7 cellular contexts compared by ENCODE assay signal in the genomic region with DNA sequence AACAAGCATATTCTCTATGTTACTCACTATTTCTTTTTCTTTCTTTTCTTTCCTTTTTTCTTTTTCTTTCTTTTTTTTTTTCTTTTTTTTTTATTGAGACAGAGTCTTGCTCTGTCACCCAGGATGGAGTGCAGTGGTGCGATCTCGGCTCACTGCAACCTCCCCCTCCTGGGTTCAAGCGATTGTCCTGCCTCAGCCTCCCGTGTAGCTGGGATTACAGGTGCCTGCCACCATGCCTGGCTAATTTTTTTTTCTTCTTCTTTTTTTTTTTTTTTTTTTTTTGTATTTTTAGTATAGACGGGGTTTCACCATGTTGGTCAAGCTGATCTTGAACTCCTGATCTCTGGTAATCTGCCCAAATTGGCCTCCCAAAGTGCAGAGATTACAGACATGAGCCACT. TPM values are rescaled to one million over a fixed set of nuclear protein-coding genes. Genes with fewer than 3 reads are reported as not detected.
DNase-seq lines count a peak whose midpoint lies in the region; ATAC-seq and TF ChIP-seq lines count a peak whose summit lies in the region.
"Not testable (repeated sequence)": the region's sequence is repeated elsewhere in the genome, so short reads cannot be mapped to it uniquely, and the experiment has no call there.

No MANE protein-coding gene starts in this region.

- not testable (repeated sequence) for H3K9me3 ChIP-seq in HEK293 (ENCODE audit: control insufficient read depth, insufficient read depth, low read depth, low read length)

- not testable (repeated sequence) for H3K9me3 Mint-ChIP-seq in activated B cell treated with CpG ODN at 0.5 μM for 24 hours; mesothelial cell of epicardium; natural killer cell treated with Interleukin-12 subunit alpha and Interleukin-12 subunit beta and Interleukin-15 and Interleukin-18, amount 100 ng/mL, for 72 hours; nephron progenitor cell; stimulated activated memory B cell treated with anti-CD40 and anti-IgM and Interleukin-4, amounts not matched to agents 10 μg/mL and 1 μg/mL and 100 μg/mL, for 72 hours

- TF ChIP-seq CTCF in HEK293 (tag by site-specific recombination; IDR thresholded peaks at IDR 0.05); activated B cell treated with CpG ODN at 0.5 μM for 24 hours (IDR thresholded peaks at IDR 0.05); mesothelial cell of epicardium (IDR thresholded peaks at IDR 0.05; ENCODE audit: unreplicated experiment); nephron progenitor cell (IDR thresholded peaks at IDR 0.05): not testable (repeated sequence)

- H3K4me3 ChIP-seq in HEK293 (ENCODE audit: low read depth, low read length) = not testable (repeated sequence)

- peaks cover 69% of the 10 kb centered on the region for H3K4me1 Mint-ChIP-seq in activated B cell treated with CpG ODN at 0.5 μM for 24 hours
- H3K4me1 Mint-ChIP-seq in mesothelial cell of epicardium = peaks cover 53% of the 10 kb centered on the region
- peaks cover 6 to 21% of the 10 kb centered on the region in 2 donors for H3K4me1 Mint-ChIP-seq in natural killer cell treated with Interleukin-12 subunit alpha and Interleukin-12 subunit beta and Interleukin-15 and Interleukin-18, amount 100 ng/mL, for 72 hours (ENCODE audit: low read depth in 2 of 2)
- H3K4me1 Mint-ChIP-seq in nephron progenitor cell = peaks cover 82% of the 10 kb centered on the region
- H3K4me1 Mint-ChIP-seq in stimulated activated memory B cell treated with anti-CD40 and anti-IgM and Interleukin-4, amounts not matched to agents 10 μg/mL and 1 μg/mL and 100 μg/mL, for 72 hours = peaks cover 39% of the 10 kb centered on the region

- H3K4me3 Mint-ChIP-seq in activated B cell treated with CpG ODN at 0.5 μM for 24 hours; mesothelial cell of epicardium; nephron progenitor cell; stimulated activated memory B cell treated with anti-CD40 and anti-IgM and Interleukin-4, amounts not matched to agents 10 μg/mL and 1 μg/mL and 100 μg/mL, for 72 hours: not testable (repeated sequence)
- H3K4me3 Mint-ChIP-seq in natural killer cell treated with Interleukin-12 subunit alpha and Interleukin-12 subunit beta and Interleukin-15 and Interleukin-18, amount 100 ng/mL, for 72 hours = peak overlapping the region; percentile 18

- not testable (repeated sequence) for ATAC-seq in activated B cell treated with CpG ODN at 0.5 μM for 24 hours (ENCODE audit: low read depth); natural killer cell treated with Interleukin-12 subunit alpha and Interleukin-12 subunit beta and Interleukin-15 and Interleukin-18, amount 100 ng/mL, for 72 hours; stimulated activated memory B cell treated with anti-CD40 and anti-IgM and Interleukin-4, amounts not matched to agents 10 μg/mL and 1 μg/mL and 100 μg/mL, for 72 hours
- peak; percentile 27 for ATAC-seq in left lobe of liver

- CTCF ChIA-PET in HEK293 (lab: Yijun Ruan, JAX) = interaction anchor here (0.7 kb wide), 1 partner anchor 549 kb away, joined by 4 read pairs; no protein-coding TSS in a partner anchor
- CTCF ChIA-PET in activated B cell treated with CpG ODN at 0.5 μM for 24 hours (lab: Charles Lee) = not testable (repeated sequence)

- H3K27ac ChIP-seq in HEK293 (ENCODE audit: extremely low read depth, low read depth, low read length) = not testable (repeated sequence)

- peak overlapping the region; percentile 67 for H3K27ac Mint-ChIP-seq in activated B cell treated with CpG ODN at 0.5 μM for 24 hours
- peak overlapping the region; percentile 67 for H3K27ac Mint-ChIP-seq in mesothelial cell of epicardium
- H3K27ac Mint-ChIP-seq in natural killer cell treated with Interleukin-12 subunit alpha and Interleukin-12 subunit beta and Interleukin-15 and Interleukin-18, amount 100 ng/mL, for 72 hours = not testable (repeated sequence)
- H3K27ac Mint-ChIP-seq in nephron progenitor cell = peak overlapping the region; percentile 47
- H3K27ac Mint-ChIP-seq in stimulated activated memory B cell treated with anti-CD40 and anti-IgM and Interleukin-4, amounts not matched to agents 10 μg/mL and 1 μg/mL and 100 μg/mL, for 72 hours = peak overlapping the region; percentile 44

- H3K27me3 Mint-ChIP-seq in activated B cell treated with CpG ODN at 0.5 μM for 24 hours; mesothelial cell of epicardium (ENCODE audit: low read depth); nephron progenitor cell (ENCODE audit: low read depth, poor library complexity); stimulated activated memory B cell treated with anti-CD40 and anti-IgM and Interleukin-4, amounts not matched to agents 10 μg/mL and 1 μg/mL and 100 μg/mL, for 72 hours: not testable (repeated sequence)
- H3K27me3 Mint-ChIP-seq in natural killer cell treated with Interleukin-12 subunit alpha and Interleukin-12 subunit beta and Interleukin-15 and Interleukin-18, amount 100 ng/mL, for 72 hours = peaks cover 0 to 12% of the 10 kb centered on the region in 2 donors

- H3K36me3 Mint-ChIP-seq in activated B cell treated with CpG ODN at 0.5 μM for 24 hours (ENCODE audit: low read depth); mesothelial cell of epicardium; natural killer cell treated with Interleukin-12 subunit alpha and Interleukin-12 subunit beta and Interleukin-15 and Interleukin-18, amount 100 ng/mL, for 72 hours; nephron progenitor cell (ENCODE audit: low read depth); stimulated activated memory B cell treated with anti-CD40 and anti-IgM and Interleukin-4, amounts not matched to agents 10 μg/mL and 1 μg/mL and 100 μg/mL, for 72 hours: not testable (repeated sequence)

- POLR2A ChIA-PET in HEK293 (lab: Yijun Ruan, JAX) (interaction anchor here (0.7 kb wide), 1 partner anchor 10 kb away, joined by 6 read pairs; no protein-coding TSS in a partner anchor), activated B cell treated with CpG ODN at 0.5 μM for 24 hours (lab: Charles Lee) (interaction anchor here (0.7 kb wide), 1 partner anchor 9 kb away, joined by 6 read pairs; no protein-coding TSS in a partner anchor)

- intact Hi-C loops in activated B cell treated with CpG ODN at 0.5 μM for 24 hours (cut with micrococcal nuclease) = not testable (repeated sequence)

- not testable (repeated sequence) for DNase-seq in activated B cell treated with CpG ODN at 0.5 μM for 24 hours; left lobe of liver (ENCODE audit: low spot score); mesothelial cell of epicardium (ENCODE audit: low spot score in 2 of 2, unreplicated experiment in 2 of 2); natural killer cell treated with Interleukin-12 subunit alpha and Interleukin-12 subunit beta and Interleukin-15 and Interleukin-18, amount 100 ng/mL, for 72 hours (ENCODE audit: low spot score); nephron progenitor cell

- not testable (repeated sequence) for H3K4me1 ChIP-seq in HEK293 (ENCODE audit: control insufficient read depth, insufficient read depth, low read length)

- not testable (repeated sequence) for H3K36me3 ChIP-seq in HEK293 (ENCODE audit: control insufficient read depth in 2 of 2, insufficient read depth in 1 of 2, low read length in 2 of 2)

TF ChIP-seq in HEK293, 187 proteins besides CTCF, POLR2A, EP300 and RAD21:
- TF ChIP-seq ZNF362 (tag by site-specific recombination; IDR thresholded peaks at IDR 0.05) = peak; percentile 86

RNA-seq across cellular contexts. Expression of gene TMEM209, which starts 59.1 kb away (rescaled TPM):
- total RNA-seq in activated B cell treated with CpG ODN at 0.5 μM for 24 hours (30.0 and 32.6 TPM in 2 replicates), left lobe of liver (7.5 TPM), mesothelial cell of epicardium (23.9 to 27.8 TPM (median 23.9 TPM) in 3 replicates)
- total RNA-seq in natural killer cell treated with Interleukin-12 subunit alpha and Interleukin-12 subunit beta and Interleukin-15 and Interleukin-18, amount 100 ng/mL, for 72 hours = 10 to 100 TPM; 39.4 to 43.9 TPM
